Comparison of ENCODE assay signal across 1 cellular context in the genomic region with DNA sequence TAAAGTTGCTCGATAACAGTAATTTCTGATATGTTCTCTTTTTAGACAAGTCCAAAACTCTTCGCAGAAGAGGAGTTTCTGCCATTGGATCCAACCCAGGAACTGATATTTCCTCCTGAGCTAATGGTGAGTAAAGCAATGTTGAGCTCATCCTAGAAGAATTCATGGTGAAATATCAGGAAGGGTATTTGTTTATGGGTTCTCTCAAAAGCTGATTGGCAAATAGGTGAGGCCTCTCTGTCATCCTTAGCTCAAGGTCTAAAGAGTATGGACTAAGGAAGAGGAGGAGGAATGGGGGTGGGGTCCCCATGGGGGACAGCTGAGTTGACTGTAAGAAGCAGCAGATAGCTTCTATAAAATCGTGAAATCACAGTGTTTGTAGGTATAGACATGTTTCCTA.
A peak's percentile ranks its signal among the peaks of the same experiment; 100 is the strongest.
TF ChIP-seq lines count a peak whose summit lies in the region.

No MANE protein-coding gene starts in this region.

TF ChIP-seq in HepG2, 621 proteins besides CTCF, POLR2A, EP300 and RAD21 (continued from another document and continues in another):
- TF ChIP-seq, protein P1, sequence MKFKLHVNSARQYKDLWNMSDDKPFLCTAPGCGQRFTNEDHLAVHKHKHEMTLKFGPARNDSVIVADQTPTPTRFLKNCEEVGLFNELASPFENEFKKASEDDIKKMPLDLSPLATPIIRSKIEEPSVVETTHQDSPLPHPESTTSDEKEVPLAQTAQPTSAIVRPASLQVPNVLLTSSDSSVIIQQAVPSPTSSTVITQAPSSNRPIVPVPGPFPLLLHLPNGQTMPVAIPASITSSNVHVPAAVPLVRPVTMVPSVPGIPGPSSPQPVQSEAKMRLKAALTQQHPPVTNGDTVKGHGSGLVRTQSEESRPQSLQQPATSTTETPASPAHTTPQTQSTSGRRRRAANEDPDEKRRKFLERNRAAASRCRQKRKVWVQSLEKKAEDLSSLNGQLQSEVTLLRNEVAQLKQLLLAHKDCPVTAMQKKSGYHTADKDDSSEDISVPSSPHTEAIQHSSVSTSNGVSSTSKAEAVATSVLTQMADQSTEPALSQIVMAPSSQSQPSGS (CRISPR knock-in tag; IDR thresholded peaks at IDR 0.05), result peak; percentile 84; the same call in 1 of the 2 replicates
- TF ChIP-seq PAF1 (CRISPR knock-in tag; IDR thresholded peaks at IDR 0.05), result no peak
- TF ChIP-seq, protein P2, sequence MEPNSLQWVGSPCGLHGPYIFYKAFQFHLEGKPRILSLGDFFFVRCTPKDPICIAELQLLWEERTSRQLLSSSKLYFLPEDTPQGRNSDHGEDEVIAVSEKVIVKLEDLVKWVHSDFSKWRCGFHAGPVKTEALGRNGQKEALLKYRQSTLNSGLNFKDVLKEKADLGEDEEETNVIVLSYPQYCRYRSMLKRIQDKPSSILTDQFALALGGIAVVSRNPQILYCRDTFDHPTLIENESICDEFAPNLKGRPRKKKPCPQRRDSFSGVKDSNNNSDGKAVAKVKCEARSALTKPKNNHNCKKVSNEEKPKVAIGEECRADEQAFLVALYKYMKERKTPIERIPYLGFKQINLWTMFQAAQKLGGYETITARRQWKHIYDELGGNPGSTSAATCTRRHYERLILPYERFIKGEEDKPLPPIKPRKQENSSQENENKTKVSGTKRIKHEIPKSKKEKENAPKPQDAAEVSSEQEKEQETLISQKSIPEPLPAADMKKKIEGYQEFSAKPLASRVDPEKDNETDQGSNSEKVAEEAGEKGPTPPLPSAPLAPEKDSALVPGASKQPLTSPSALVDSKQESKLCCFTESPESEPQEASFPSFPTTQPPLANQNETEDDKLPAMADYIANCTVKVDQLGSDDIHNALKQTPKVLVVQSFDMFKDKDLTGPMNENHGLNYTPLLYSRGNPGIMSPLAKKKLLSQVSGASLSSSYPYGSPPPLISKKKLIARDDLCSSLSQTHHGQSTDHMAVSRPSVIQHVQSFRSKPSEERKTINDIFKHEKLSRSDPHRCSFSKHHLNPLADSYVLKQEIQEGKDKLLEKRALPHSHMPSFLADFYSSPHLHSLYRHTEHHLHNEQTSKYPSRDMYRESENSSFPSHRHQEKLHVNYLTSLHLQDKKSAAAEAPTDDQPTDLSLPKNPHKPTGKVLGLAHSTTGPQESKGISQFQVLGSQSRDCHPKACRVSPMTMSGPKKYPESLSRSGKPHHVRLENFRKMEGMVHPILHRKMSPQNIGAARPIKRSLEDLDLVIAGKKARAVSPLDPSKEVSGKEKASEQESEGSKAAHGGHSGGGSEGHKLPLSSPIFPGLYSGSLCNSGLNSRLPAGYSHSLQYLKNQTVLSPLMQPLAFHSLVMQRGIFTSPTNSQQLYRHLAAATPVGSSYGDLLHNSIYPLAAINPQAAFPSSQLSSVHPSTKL (CRISPR knock-in tag; IDR thresholded peaks at IDR 0.05), result peak; percentile 75
- no peak for TF ChIP-seq NCOA5 (CRISPR knock-in tag; IDR thresholded peaks at IDR 0.05)
- TF ChIP-seq SMAD3 (CRISPR knock-in tag; IDR thresholded peaks at IDR 0.05), result no peak
- TF ChIP-seq ASH2L (IDR thresholded peaks at IDR 0.05; ENCODE audit: insufficient read length, low read depth, low read length), result peak; percentile 22
- no peak for TF ChIP-seq KDM5A (IDR thresholded peaks at IDR 0.05; ENCODE audit: borderline replicate concordance, low read length)
- peak; percentile 27; the same call in 1 of the 2 replicates for TF ChIP-seq SAP130 (CRISPR knock-in tag; IDR thresholded peaks at IDR 0.05; ENCODE audit: low read depth)
- no peak for TF ChIP-seq ZFP90 (CRISPR knock-in tag; IDR thresholded peaks at IDR 0.05; ENCODE audit: borderline replicate concordance)
- TF ChIP-seq SOX13 (IDR thresholded peaks at IDR 0.05), result no peak
- TF ChIP-seq SOX13 (CRISPR knock-in tag; conservative IDR thresholded peaks at IDR 0.05 in 1 of 2, IDR thresholded peaks at IDR 0.05 in 1 of 2), result no peak
- TF ChIP-seq, protein P3, sequence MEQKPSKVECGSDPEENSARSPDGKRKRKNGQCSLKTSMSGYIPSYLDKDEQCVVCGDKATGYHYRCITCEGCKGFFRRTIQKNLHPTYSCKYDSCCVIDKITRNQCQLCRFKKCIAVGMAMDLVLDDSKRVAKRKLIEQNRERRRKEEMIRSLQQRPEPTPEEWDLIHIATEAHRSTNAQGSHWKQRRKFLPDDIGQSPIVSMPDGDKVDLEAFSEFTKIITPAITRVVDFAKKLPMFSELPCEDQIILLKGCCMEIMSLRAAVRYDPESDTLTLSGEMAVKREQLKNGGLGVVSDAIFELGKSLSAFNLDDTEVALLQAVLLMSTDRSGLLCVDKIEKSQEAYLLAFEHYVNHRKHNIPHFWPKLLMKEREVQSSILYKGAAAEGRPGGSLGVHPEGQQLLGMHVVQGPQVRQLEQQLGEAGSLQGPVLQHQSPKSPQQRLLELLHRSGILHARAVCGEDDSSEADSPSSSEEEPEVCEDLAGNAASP (CRISPR knock-in tag; IDR thresholded peaks at IDR 0.05; ENCODE audit: borderline replicate concordance), result no peak
- peak; percentile 62; the same call in 1 of the 2 replicates for TF ChIP-seq JUND (CRISPR knock-in tag; IDR thresholded peaks at IDR 0.05)
- TF ChIP-seq, protein P4, sequence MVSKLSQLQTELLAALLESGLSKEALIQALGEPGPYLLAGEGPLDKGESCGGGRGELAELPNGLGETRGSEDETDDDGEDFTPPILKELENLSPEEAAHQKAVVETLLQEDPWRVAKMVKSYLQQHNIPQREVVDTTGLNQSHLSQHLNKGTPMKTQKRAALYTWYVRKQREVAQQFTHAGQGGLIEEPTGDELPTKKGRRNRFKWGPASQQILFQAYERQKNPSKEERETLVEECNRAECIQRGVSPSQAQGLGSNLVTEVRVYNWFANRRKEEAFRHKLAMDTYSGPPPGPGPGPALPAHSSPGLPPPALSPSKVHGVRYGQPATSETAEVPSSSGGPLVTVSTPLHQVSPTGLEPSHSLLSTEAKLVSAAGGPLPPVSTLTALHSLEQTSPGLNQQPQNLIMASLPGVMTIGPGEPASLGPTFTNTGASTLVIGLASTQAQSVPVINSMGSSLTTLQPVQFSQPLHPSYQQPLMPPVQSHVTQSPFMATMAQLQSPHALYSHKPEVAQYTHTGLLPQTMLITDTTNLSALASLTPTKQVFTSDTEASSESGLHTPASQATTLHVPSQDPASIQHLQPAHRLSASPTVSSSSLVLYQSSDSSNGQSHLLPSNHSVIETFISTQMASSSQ (IDR thresholded peaks at IDR 0.05; ENCODE audit: low read depth), result 0 out of 2 replicates have a peak, but pooled peaks have one; percentile 26
- TF ChIP-seq, protein P4 (CRISPR knock-in tag; IDR thresholded peaks at IDR 0.05; ENCODE audit: borderline replicate concordance), result no peak
- TF ChIP-seq ELF1 (CRISPR knock-in tag; IDR thresholded peaks at IDR 0.05), result 0 out of 2 replicates have a peak, but pooled peaks have one; percentile 26
- no peak for TF ChIP-seq REXO4 (CRISPR knock-in tag; IDR thresholded peaks at IDR 0.05; ENCODE audit: borderline replicate concordance)
- TF ChIP-seq POGZ (CRISPR knock-in tag; IDR thresholded peaks at IDR 0.05), result peak; percentile 41; the same call in 1 of the 2 replicates
- no peak for TF ChIP-seq FOXA1 (IDR thresholded peaks at IDR 0.05)
- TF ChIP-seq FOXA1 (CRISPR knock-in tag; IDR thresholded peaks at IDR 0.05), result 0 out of 2 replicates have a peak, but pooled peaks have one; percentile 25
- TF ChIP-seq, protein P5, sequence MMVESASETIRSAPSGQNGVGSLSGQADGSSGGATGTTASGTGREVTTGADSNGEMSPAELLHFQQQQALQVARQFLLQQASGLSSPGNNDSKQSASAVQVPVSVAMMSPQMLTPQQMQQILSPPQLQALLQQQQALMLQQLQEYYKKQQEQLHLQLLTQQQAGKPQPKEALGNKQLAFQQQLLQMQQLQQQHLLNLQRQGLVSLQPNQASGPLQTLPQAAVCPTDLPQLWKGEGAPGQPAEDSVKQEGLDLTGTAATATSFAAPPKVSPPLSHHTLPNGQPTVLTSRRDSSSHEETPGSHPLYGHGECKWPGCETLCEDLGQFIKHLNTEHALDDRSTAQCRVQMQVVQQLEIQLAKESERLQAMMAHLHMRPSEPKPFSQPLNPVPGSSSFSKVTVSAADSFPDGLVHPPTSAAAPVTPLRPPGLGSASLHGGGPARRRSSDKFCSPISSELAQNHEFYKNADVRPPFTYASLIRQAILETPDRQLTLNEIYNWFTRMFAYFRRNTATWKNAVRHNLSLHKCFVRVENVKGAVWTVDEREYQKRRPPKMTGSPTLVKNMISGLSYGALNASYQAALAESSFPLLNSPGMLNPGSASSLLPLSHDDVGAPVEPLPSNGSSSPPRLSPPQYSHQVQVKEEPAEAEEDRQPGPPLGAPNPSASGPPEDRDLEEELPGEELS (CRISPR knock-in tag; IDR thresholded peaks at IDR 0.05), result no peak
- TF ChIP-seq JUN (CRISPR knock-in tag; IDR thresholded peaks at IDR 0.05), result peak; percentile 96
- no peak for TF ChIP-seq SRF (IDR thresholded peaks at IDR 0.05; ENCODE audit: low read depth, low read length)
- TF ChIP-seq, protein P6, sequence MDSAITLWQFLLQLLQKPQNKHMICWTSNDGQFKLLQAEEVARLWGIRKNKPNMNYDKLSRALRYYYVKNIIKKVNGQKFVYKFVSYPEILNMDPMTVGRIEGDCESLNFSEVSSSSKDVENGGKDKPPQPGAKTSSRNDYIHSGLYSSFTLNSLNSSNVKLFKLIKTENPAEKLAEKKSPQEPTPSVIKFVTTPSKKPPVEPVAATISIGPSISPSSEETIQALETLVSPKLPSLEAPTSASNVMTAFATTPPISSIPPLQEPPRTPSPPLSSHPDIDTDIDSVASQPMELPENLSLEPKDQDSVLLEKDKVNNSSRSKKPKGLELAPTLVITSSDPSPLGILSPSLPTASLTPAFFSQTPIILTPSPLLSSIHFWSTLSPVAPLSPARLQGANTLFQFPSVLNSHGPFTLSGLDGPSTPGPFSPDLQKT (CRISPR knock-in tag; IDR thresholded peaks at IDR 0.05; ENCODE audit: borderline replicate concordance), result no peak
- peak; percentile 28; the same call in 1 of the 2 replicates for TF ChIP-seq FOXJ3 (CRISPR knock-in tag; IDR thresholded peaks at IDR 0.05; ENCODE audit: borderline replicate concordance)
- TF ChIP-seq SOX5 (CRISPR knock-in tag; IDR thresholded peaks at IDR 0.05; ENCODE audit: borderline replicate concordance), result peak; percentile 27; the same call in 1 of the 2 replicates
- TF ChIP-seq NCOR1 (IDR thresholded peaks at IDR 0.05; ENCODE audit: borderline replicate concordance, low read length), result peak; percentile 84
- peak; percentile 18; the same call in 1 of the 2 replicates for TF ChIP-seq ZNF644 (CRISPR knock-in tag; IDR thresholded peaks at IDR 0.05; ENCODE audit: low read depth)
- no peak for TF ChIP-seq IRX3 (CRISPR knock-in tag; IDR thresholded peaks at IDR 0.05; ENCODE audit: borderline replicate concordance, low read depth)
- no peak for TF ChIP-seq ZNF703 (CRISPR knock-in tag; IDR thresholded peaks at IDR 0.05; ENCODE audit: borderline replicate concordance)
- TF ChIP-seq, protein P7, sequence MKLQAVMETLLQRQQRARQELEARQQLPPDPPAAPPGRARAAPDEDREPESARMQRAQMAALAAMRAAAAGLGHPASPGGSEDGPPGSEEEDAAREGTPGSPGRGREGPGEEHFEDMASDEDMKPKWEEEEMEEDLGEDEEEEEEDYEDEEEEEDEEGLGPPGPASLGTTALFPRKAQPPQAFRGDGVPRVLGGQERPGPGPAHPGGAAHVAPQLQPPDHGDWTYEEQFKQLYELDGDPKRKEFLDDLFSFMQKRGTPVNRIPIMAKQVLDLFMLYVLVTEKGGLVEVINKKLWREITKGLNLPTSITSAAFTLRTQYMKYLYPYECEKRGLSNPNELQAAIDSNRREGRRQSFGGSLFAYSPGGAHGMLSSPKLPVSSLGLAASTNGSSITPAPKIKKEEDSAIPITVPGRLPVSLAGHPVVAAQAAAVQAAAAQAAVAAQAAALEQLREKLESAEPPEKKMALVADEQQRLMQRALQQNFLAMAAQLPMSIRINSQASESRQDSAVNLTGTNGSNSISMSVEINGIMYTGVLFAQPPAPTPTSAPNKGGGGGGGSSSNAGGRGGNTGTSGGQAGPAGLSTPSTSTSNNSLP (IDR thresholded peaks at IDR 0.05; ENCODE audit: low read depth, low read length), result peak; percentile 71; the same call in 1 of the 2 replicates
- no peak for TF ChIP-seq CBX2 (IDR thresholded peaks at IDR 0.05; ENCODE audit: low read depth, low read length)
- TF ChIP-seq CBX2 (CRISPR knock-in tag; IDR thresholded peaks at IDR 0.05; ENCODE audit: low read depth), result no peak
- TF ChIP-seq ZNF709 (CRISPR knock-in tag; IDR thresholded peaks at IDR 0.05), result no peak
- peak; percentile 62 for TF ChIP-seq FOSL2 (CRISPR knock-in tag; IDR thresholded peaks at IDR 0.05)
- TF ChIP-seq, protein P8, sequence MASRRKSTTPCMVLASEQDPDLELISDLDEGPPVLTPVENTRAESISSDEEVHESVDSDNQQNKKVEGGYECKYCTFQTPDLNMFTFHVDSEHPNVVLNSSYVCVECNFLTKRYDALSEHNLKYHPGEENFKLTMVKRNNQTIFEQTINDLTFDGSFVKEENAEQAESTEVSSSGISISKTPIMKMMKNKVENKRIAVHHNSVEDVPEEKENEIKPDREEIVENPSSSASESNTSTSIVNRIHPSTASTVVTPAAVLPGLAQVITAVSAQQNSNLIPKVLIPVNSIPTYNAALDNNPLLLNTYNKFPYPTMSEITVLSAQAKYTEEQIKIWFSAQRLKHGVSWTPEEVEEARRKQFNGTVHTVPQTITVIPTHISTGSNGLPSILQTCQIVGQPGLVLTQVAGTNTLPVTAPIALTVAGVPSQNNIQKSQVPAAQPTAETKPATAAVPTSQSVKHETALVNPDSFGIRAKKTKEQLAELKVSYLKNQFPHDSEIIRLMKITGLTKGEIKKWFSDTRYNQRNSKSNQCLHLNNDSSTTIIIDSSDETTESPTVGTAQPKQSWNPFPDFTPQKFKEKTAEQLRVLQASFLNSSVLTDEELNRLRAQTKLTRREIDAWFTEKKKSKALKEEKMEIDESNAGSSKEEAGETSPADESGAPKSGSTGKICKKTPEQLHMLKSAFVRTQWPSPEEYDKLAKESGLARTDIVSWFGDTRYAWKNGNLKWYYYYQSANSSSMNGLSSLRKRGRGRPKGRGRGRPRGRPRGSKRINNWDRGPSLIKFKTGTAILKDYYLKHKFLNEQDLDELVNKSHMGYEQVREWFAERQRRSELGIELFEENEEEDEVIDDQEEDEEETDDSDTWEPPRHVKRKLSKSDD (CRISPR knock-in tag; IDR thresholded peaks at IDR 0.05; ENCODE audit: low read depth), result no peak
- no peak for TF ChIP-seq JDP2 (CRISPR knock-in tag; IDR thresholded peaks at IDR 0.05; ENCODE audit: borderline replicate concordance)
- no peak for TF ChIP-seq SYNCRIP (IDR thresholded peaks at IDR 0.05; ENCODE audit: insufficient read depth, low read depth, low read length)
- peak; percentile 74; the same call in 1 of the 2 replicates for TF ChIP-seq EHMT2 (IDR thresholded peaks at IDR 0.05; ENCODE audit: borderline replicate concordance, low read depth, low read length)
- peak; percentile 61; the same call in 1 of the 2 replicates for TF ChIP-seq ELF3 (CRISPR knock-in tag; IDR thresholded peaks at IDR 0.05)
- peak; percentile 42 for TF ChIP-seq NFYC (CRISPR knock-in tag; IDR thresholded peaks at IDR 0.05)
